In the genomic region with DNA sequence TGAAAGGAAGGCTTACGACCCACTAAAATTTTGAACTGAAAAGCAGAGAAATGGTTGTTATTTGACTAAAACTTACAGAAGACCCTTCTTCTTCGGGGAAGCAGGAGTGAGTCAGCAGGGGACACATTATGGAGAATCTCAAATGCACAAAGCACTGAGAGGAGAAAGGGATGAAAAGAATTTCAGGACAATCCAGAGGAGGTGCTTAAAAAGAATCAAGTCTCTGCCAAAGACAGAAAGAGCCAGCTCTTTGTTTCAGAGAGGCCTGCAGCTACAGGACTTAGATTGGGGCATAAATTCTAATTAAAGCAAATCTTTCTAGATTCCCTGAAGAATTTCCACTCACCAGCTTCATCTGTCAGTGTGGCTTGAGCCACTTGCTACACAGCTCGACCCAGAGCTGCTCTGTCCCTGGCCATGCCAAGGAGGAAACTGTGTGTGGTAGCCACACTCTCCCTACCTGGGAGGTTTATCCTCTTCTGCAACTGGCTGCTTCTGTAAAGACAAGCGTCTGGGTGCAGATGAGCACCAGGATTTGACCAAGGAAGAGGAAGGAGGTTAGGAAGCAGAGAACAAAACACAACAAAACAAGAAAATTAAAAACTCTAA, we compare ENCODE assay signal across 21 cellular contexts.
DNase-seq lines count a peak whose midpoint lies in the region; ATAC-seq and TF ChIP-seq lines count a peak whose summit lies in the region.
"Had no signal": no experiment of that assay in that cellular context is flagged by ENCODE, and none has a peak within 500 bp of the region (broad histone marks: within the 10 kb centered on the region; RNA-seq: fewer than 3 reads in every experiment).

No MANE protein-coding gene starts in this region.

- TF ChIP-seq POLR2A in prostate gland (IDR thresholded peaks at IDR 0.05) = no peak

- peaks cover 4% of the 10 kb centered on the region for H3K27me3 Mint-ChIP-seq in nephron (ENCODE audit: low read depth)
- H3K27me3 Mint-ChIP-seq: activated CD8-positive, alpha-beta memory T cell treated with anti-CD3 and anti-CD28 coated beads, Interleukin-2, amount 10 ng/mL, durations not matched to agents 7 days and 5 days; CD4-positive, alpha-beta memory T cell had no signal

- H3K9me3 ChIP-seq in right cardiac atrium (ENCODE audit: control insufficient read depth, low read length) (peaks cover 8% of the 10 kb centered on the region), aorta (ENCODE audit: control insufficient read depth, low read length) (peaks cover 4% of the 10 kb centered on the region), prostate gland (no peaks in the 10 kb centered on the region)
- H3K9me3 ChIP-seq: ovary, upper lobe of right lung had no signal

- H3K9me3 Mint-ChIP-seq in nephron = peaks cover 6% of the 10 kb centered on the region

- ATAC-seq in right cardiac atrium = no peak
- ATAC-seq in Right ventricle myocardium inferior = no peak
- no peak for ATAC-seq in aorta (ENCODE audit: low FRiP score)
- ATAC-seq: activated CD8-positive, alpha-beta memory T cell treated with anti-CD3 and anti-CD28 coated beads, Interleukin-2, amount 10 ng/mL, durations not matched to agents 7 days and 5 days; gastroesophageal sphincter; stimulated activated effector memory CD8-positive, alpha-beta T cell treated with anti-CD3 and anti-CD28 coated beads, Interleukin-12 subunit alpha, Interleukin-12 subunit beta, amount 100 ng/mL, for 72 hours; upper lobe of right lung had no signal

- 46% methylated on average over 4 of the region's 4 CpGs for WGBS in right cardiac atrium
- WGBS in aorta, 2 donors = 38 to 52% methylated on average over 4 of the region's 4 CpGs
- 37% methylated on average over 4 of the region's 4 CpGs for WGBS in prostate gland

- H3K27me3 ChIP-seq in right cardiac atrium (ENCODE audit: control insufficient read depth, insufficient read depth) (no peaks in the 10 kb centered on the region), aorta (ENCODE audit: control insufficient read depth in 1 of 2, insufficient read depth in 2 of 2, low read length in 1 of 2) (no peaks in the 10 kb centered on the region), prostate gland (replicated peaks; ENCODE audit: insufficient read depth) (no peaks in the 10 kb centered on the region)
- H3K27me3 ChIP-seq: gastroesophageal sphincter, ovary, upper lobe of right lung had no signal

- peaks cover 18% of the 10 kb centered on the region for H3K4me1 Mint-ChIP-seq in nephron
- H3K4me1 Mint-ChIP-seq: activated CD8-positive, alpha-beta memory T cell treated with anti-CD3 and anti-CD28 coated beads, Interleukin-2, amount 10 ng/mL, durations not matched to agents 7 days and 5 days; CD4-positive, alpha-beta memory T cell; stimulated activated effector memory CD8-positive, alpha-beta T cell treated with anti-CD3 and anti-CD28 coated beads, Interleukin-12 subunit alpha, Interleukin-12 subunit beta, amount 100 ng/mL, for 72 hours had no signal

- H3K36me3 Mint-ChIP-seq in nephron (ENCODE audit: low read depth) = peaks cover 12% of the 10 kb centered on the region
- H3K36me3 Mint-ChIP-seq: activated CD8-positive, alpha-beta memory T cell treated with anti-CD3 and anti-CD28 coated beads, Interleukin-2, amount 10 ng/mL, durations not matched to agents 7 days and 5 days; CD4-positive, alpha-beta memory T cell; stimulated activated effector memory CD8-positive, alpha-beta T cell treated with anti-CD3 and anti-CD28 coated beads, Interleukin-12 subunit alpha, Interleukin-12 subunit beta, amount 100 ng/mL, for 72 hours had no signal

- intact Hi-C loops in right cardiac atrium (cut with DNase I) = no loop called here
- intact Hi-C loops in Right ventricle myocardium inferior (cut with DNase I) = loop anchor here (10.0 kb wide), 2 partner anchors 89 to 1701 kb away; a partner anchor contains a TSS
- intact Hi-C loops in aorta (cut with DNase I) = no loop called here
- intact Hi-C loops in prostate gland (cut with DNase I) = no loop called here

- H3K4me3 ChIP-seq in right cardiac atrium (ENCODE audit: low read length) = no peak overlapping the region
- no peak overlapping the region for H3K4me3 ChIP-seq in aorta (ENCODE audit: low read length in 2 of 2)
- H3K4me3 ChIP-seq in prostate gland = no peak overlapping the region
- H3K4me3 ChIP-seq: gastroesophageal sphincter, ovary, upper lobe of right lung had no signal

- DNase-seq in right cardiac atrium (no peak), Right ventricle myocardium inferior (ENCODE audit: missing footprints) (no peak), fibroblast of peridontal ligament (ENCODE audit: extremely low read depth) (peak; percentile 29), aorta (no peak), hypothalamus (lab: John Stamatoyannopoulos, UW) (no peak), prostate gland (ENCODE audit: low spot score) (no peak)
- DNase-seq in activated CD4-positive, alpha-beta T cell treated with anti-CD3 and anti-CD28 coated beads, Interleukin-2, amount 50 U/mL, for 1 hour = no peak
- DNase-seq: ACHN; activated CD4-positive, CD25-positive, alpha-beta regulatory T cell; activated CD8-positive, alpha-beta memory T cell treated with anti-CD3 and anti-CD28 coated beads, Interleukin-2, amount 10 ng/mL, durations not matched to agents 7 days and 5 days; CD4-positive, alpha-beta memory T cell; midbrain; NCI-H187 treated with DMSO at 0.1 percent for 48 hours; NCI-H524 treated with DMSO at 0.1 percent for 48 hours; ovary; SIG-M5; T-helper 2 cell; upper lobe of right lung had no signal

- peak overlapping the region; percentile 65 for H3K27ac ChIP-seq in right cardiac atrium (ENCODE audit: low read length)
- no peak overlapping the region for H3K27ac ChIP-seq in aorta (ENCODE audit: low read depth in 1 of 2, low read length in 2 of 2)
- H3K27ac ChIP-seq in prostate gland = no peak overlapping the region
- H3K27ac ChIP-seq: gastroesophageal sphincter, ovary, upper lobe of right lung had no signal

- TF ChIP-seq CTCF in nephron (IDR thresholded peaks at IDR 0.05; ENCODE audit: unreplicated experiment in 3 of 3) (no peak), prostate gland (IDR thresholded peaks at IDR 0.05) (no peak)

- peak overlapping the region; percentile 78 to 91 (median 83) for H3K27ac Mint-ChIP-seq in nephron
- H3K27ac Mint-ChIP-seq: activated CD8-positive, alpha-beta memory T cell treated with anti-CD3 and anti-CD28 coated beads, Interleukin-2, amount 10 ng/mL, durations not matched to agents 7 days and 5 days; CD4-positive, alpha-beta memory T cell; stimulated activated effector memory CD8-positive, alpha-beta T cell treated with anti-CD3 and anti-CD28 coated beads, Interleukin-12 subunit alpha, Interleukin-12 subunit beta, amount 100 ng/mL, for 72 hours had no signal

- H3K4me3 Mint-ChIP-seq in nephron = no peak overlapping the region
- H3K4me3 Mint-ChIP-seq: activated CD8-positive, alpha-beta memory T cell treated with anti-CD3 and anti-CD28 coated beads, Interleukin-2, amount 10 ng/mL, durations not matched to agents 7 days and 5 days; CD4-positive, alpha-beta memory T cell; stimulated activated effector memory CD8-positive, alpha-beta T cell treated with anti-CD3 and anti-CD28 coated beads, Interleukin-12 subunit alpha, Interleukin-12 subunit beta, amount 100 ng/mL, for 72 hours had no signal

- H3K4me1 ChIP-seq in right cardiac atrium (ENCODE audit: control insufficient read depth, insufficient read depth, low read length) (peaks cover 2% of the 10 kb centered on the region), aorta (ENCODE audit: control insufficient read depth in 1 of 2, insufficient read depth in 2 of 2, low read length in 2 of 2) (no peaks in the 10 kb centered on the region), prostate gland (replicated peaks) (no peaks in the 10 kb centered on the region)
- H3K4me1 ChIP-seq: gastroesophageal sphincter, upper lobe of right lung had no signal

- peaks cover 0 to 3% of the 10 kb centered on the region in 2 donors for H3K36me3 ChIP-seq in aorta (ENCODE audit: control insufficient read depth in 1 of 2, insufficient read depth in 2 of 2, low read length in 1 of 2)
- H3K36me3 ChIP-seq in prostate gland = no peaks in the 10 kb centered on the region
- H3K36me3 ChIP-seq: gastroesophageal sphincter, ovary, upper lobe of right lung had no signal
